ENCODE assay signal across 1 cellular context in genomic region chr19:2427323-2428026, GRCh38.
TF ChIP-seq lines count a peak whose summit lies in the region.

TSS of gene TIMM13 (minus strand) at chr19:2427586. CDS start at chr19:2427533, 53 bp downstream.

TF ChIP-seq in K562, 482 proteins besides CTCF, POLR2A, EP300 and RAD21 (continued from another document and continues in another):
- TF ChIP-seq ZNF408 (CRISPR knock-in tag; IDR thresholded peaks at IDR 0.05; ENCODE audit: low read depth) (no peak), DIDO1 (tag; IDR thresholded peaks at IDR 0.05; ENCODE audit: low read depth) (0 out of 2 replicates have a peak, but pooled peaks have one; percentile 46), SIN3B (IDR thresholded peaks at IDR 0.05; ENCODE audit: low read depth) (peak; percentile 84), ZNF76 (CRISPR knock-in tag; IDR thresholded peaks at IDR 0.05; ENCODE audit: borderline replicate concordance) (0 out of 2 replicates have a peak, but pooled peaks have one; percentile 66), ZNF518B (CRISPR knock-in tag; IDR thresholded peaks at IDR 0.05) (no peak), CBX5 (IDR thresholded peaks at IDR 0.05; ENCODE audit: borderline replicate concordance, low read depth) (no peak), HNRNPK (IDR thresholded peaks at IDR 0.05; ENCODE audit: low read depth, low read length, poor library complexity, severe bottlenecking) (no peak), ZNF146 (CRISPR knock-in tag; IDR thresholded peaks at IDR 0.05; ENCODE audit: unreplicated experiment) (no peak), SFPQ (IDR thresholded peaks at IDR 0.05; ENCODE audit: low read depth, low read length) (no peak), ZZZ3 (IDR thresholded peaks at IDR 0.05) (no peak), PHF21A (IDR thresholded peaks at IDR 0.05; ENCODE audit: borderline replicate concordance, low read depth) (no peak), ZNF41 (CRISPR knock-in tag; conservative IDR thresholded peaks at IDR 0.05) (no peak), NCOA4 (IDR thresholded peaks at IDR 0.05; ENCODE audit: partially characterized antibody) (no peak), PHB2 (IDR thresholded peaks at IDR 0.05; ENCODE audit: low read depth) (no peak), SIX5 (IDR thresholded peaks at IDR 0.05; ENCODE audit: borderline replicate concordance in 1 of 2, insufficient read depth in 1 of 2, low read depth in 1 of 2, low read length in 2 of 2) (peak; percentile 79 to 91), MAFK (IDR thresholded peaks at IDR 0.05; ENCODE audit: low read length) (no peak), MBD2 (IDR thresholded peaks at IDR 0.05; ENCODE audit: borderline replicate concordance, low read depth) (peak; percentile 79), MITF (IDR thresholded peaks at IDR 0.05) (peak; percentile 39), NCOR1 (IDR thresholded peaks at IDR 0.05) (no peak), NR2C2 (CRISPR knock-in tag; IDR thresholded peaks at IDR 0.05) (no peak; the same call in 1 of the 2 replicates), NR2C2 (tag; IDR thresholded peaks at IDR 0.05) (peak; percentile 96), ZNF655 (CRISPR knock-in tag; IDR thresholded peaks at IDR 0.05) (no peak), U2AF1 (optimal IDR thresholded peaks at IDR 0.05; ENCODE audit: low read depth, low read length) (no peak), FIP1L1 (IDR thresholded peaks at IDR 0.05; ENCODE audit: low read depth, low read length, poor library complexity, severe bottlenecking) (no peak), GABPA (tag; conservative IDR thresholded peaks at IDR 0.05; ENCODE audit: low read depth) (peak; percentile 98), PHB (CRISPR knock-in tag; IDR thresholded peaks at IDR 0.05) (no peak), RBM14 (IDR thresholded peaks at IDR 0.05; ENCODE audit: borderline replicate concordance, insufficient read depth, low read depth, low read length) (0 out of 2 replicates have a peak, but pooled peaks have one; percentile 83), NFYB (IDR thresholded peaks at IDR 0.05; ENCODE audit: extremely low read depth, insufficient read length) (no peak), MCM5 (IDR thresholded peaks at IDR 0.05; ENCODE audit: low read depth) (no peak), SMC3 (conservative IDR thresholded peaks at IDR 0.05; ENCODE audit: insufficient read depth, low read depth, low read length) (no peak), HDAC3 (IDR thresholded peaks at IDR 0.05; ENCODE audit: borderline replicate concordance, partially characterized antibody) (no peak), GTF2E2 (tag; IDR thresholded peaks at IDR 0.05) (no peak), NELFE (IDR thresholded peaks at IDR 0.05; ENCODE audit: insufficient read depth, insufficient read length) (no peak), POLR3A (IDR thresholded peaks at IDR 0.05; ENCODE audit: borderline replicate concordance, extremely low read depth, insufficient read depth, insufficient read length) (no peak), ZNF239 (CRISPR knock-in tag; IDR thresholded peaks at IDR 0.05) (no peak), ZBTB9 (CRISPR knock-in tag; IDR thresholded peaks at IDR 0.05) (peak; percentile 81; the same call in 1 of the 2 replicates), HMBOX1 (IDR thresholded peaks at IDR 0.05) (no peak)
- TF ChIP-seq, protein P1, sequence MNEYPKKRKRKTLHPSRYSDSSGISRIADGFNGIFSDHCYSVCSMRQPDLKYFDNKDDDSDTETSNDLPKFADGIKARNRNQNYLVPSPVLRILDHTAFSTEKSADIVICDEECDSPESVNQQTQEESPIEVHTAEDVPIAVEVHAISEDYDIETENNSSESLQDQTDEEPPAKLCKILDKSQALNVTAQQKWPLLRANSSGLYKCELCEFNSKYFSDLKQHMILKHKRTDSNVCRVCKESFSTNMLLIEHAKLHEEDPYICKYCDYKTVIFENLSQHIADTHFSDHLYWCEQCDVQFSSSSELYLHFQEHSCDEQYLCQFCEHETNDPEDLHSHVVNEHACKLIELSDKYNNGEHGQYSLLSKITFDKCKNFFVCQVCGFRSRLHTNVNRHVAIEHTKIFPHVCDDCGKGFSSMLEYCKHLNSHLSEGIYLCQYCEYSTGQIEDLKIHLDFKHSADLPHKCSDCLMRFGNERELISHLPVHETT (CRISPR knock-in tag; conservative IDR thresholded peaks at IDR 0.05 in 1 of 2, IDR thresholded peaks at IDR 0.05 in 1 of 2): peak in 1 of 2 experiments; percentile 84; a peak in 2 of 4 replicates
- TF ChIP-seq, protein P2, sequence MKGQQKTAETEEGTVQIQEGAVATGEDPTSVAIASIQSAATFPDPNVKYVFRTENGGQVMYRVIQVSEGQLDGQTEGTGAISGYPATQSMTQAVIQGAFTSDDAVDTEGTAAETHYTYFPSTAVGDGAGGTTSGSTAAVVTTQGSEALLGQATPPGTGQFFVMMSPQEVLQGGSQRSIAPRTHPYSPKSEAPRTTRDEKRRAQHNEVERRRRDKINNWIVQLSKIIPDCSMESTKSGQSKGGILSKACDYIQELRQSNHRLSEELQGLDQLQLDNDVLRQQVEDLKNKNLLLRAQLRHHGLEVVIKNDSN (CRISPR knock-in tag; IDR thresholded peaks at IDR 0.05): peak; percentile 98
- TF ChIP-seq, protein P3, sequence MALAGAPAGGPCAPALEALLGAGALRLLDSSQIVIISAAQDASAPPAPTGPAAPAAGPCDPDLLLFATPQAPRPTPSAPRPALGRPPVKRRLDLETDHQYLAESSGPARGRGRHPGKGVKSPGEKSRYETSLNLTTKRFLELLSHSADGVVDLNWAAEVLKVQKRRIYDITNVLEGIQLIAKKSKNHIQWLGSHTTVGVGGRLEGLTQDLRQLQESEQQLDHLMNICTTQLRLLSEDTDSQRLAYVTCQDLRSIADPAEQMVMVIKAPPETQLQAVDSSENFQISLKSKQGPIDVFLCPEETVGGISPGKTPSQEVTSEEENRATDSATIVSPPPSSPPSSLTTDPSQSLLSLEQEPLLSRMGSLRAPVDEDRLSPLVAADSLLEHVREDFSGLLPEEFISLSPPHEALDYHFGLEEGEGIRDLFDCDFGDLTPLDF (CRISPR knock-in tag; IDR thresholded peaks at IDR 0.05): peak; percentile 82; the same call in 1 of the 2 replicates
- TF ChIP-seq, protein P4, sequence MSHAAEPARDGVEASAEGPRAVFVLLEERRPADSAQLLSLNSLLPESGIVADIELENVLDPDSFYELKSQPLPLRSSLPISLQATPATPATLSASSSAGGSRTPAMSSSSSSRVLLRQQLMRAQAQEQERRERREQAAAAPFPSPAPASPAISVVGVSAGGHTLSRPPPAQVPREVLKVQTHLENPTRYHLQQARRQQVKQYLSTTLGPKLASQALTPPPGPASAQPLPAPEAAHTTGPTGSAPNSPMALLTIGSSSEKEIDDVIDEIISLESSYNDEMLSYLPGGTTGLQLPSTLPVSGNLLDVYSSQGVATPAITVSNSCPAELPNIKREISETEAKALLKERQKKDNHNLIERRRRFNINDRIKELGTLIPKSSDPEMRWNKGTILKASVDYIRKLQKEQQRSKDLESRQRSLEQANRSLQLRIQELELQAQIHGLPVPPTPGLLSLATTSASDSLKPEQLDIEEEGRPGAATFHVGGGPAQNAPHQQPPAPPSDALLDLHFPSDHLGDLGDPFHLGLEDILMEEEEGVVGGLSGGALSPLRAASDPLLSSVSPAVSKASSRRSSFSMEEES (CRISPR knock-in tag; IDR thresholded peaks at IDR 0.05): peak; percentile 99
- TF ChIP-seq, protein P5, sequence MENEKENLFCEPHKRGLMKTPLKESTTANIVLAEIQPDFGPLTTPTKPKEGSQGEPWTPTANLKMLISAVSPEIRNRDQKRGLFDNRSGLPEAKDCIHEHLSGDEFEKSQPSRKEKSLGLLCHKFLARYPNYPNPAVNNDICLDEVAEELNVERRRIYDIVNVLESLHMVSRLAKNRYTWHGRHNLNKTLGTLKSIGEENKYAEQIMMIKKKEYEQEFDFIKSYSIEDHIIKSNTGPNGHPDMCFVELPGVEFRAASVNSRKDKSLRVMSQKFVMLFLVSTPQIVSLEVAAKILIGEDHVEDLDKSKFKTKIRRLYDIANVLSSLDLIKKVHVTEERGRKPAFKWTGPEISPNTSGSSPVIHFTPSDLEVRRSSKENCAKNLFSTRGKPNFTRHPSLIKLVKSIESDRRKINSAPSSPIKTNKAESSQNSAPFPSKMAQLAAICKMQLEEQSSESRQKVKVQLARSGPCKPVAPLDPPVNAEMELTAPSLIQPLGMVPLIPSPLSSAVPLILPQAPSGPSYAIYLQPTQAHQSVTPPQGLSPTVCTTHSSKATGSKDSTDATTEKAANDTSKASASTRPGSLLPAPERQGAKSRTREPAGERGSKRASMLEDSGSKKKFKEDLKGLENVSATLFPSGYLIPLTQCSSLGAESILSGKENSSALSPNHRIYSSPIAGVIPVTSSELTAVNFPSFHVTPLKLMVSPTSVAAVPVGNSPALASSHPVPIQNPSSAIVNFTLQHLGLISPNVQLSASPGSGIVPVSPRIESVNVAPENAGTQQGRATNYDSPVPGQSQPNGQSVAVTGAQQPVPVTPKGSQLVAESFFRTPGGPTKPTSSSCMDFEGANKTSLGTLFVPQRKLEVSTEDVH (IDR thresholded peaks at IDR 0.05; ENCODE audit: low read depth, partially characterized antibody): no peak
